ENCODE assay signal across 14 cellular contexts in the genomic region with DNA sequence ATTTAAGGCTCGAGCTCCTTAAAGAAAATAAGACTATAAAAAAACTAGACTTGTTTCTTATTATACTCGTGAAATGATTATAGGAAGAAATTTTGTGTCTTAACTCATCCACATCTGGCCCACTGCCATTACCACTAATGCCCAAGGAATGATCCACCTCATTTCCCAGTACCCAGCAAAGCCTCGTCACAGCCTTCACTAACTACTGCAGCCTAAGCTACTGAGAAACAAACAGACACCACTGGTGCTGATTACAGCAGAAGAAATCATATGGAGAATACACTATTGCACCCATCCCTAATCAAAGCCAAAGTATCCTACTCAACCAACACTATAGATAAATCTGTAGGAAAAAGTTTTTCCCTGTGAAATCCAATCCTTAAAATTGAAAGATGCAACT.
A peak's percentile ranks its signal among the peaks of the same experiment; 100 is the strongest.
DNase-seq lines count a peak whose midpoint lies in the region; ATAC-seq and TF ChIP-seq lines count a peak whose summit lies in the region.
"Had no signal": no experiment of that assay in that cellular context is flagged by ENCODE, and none has a peak within 500 bp of the region (broad histone marks: within the 10 kb centered on the region; RNA-seq: fewer than 3 reads in every experiment).

No MANE protein-coding gene starts in this region.

- H3K9me3 ChIP-seq in GM23248 (ENCODE audit: low read depth) (no peaks in the 10 kb centered on the region), RWPE2 (ENCODE audit: severe bottlenecking) (no peaks in the 10 kb centered on the region), fibroblast of lung (ENCODE audit: control insufficient read depth, insufficient read depth, low read depth, low read length) (no peaks in the 10 kb centered on the region), skeletal muscle satellite cell (replicated peaks; ENCODE audit: low read length) (no peaks in the 10 kb centered on the region)
- H3K9me3 ChIP-seq: right lobe of liver had no signal

- peak overlapping the region; percentile 70 for H3K4me2 ChIP-seq in GM23248 (ENCODE audit: unreplicated experiment)
- no peak overlapping the region for H3K4me2 ChIP-seq in fibroblast of lung (ENCODE audit: extremely low read depth, insufficient read depth, low read length)
- H3K4me2 ChIP-seq in skeletal muscle satellite cell (ENCODE audit: low read length), result peak overlapping the region; percentile 50

- no peak for TF ChIP-seq CTCF in RWPE2 (IDR thresholded peaks at IDR 0.05; ENCODE audit: poor library complexity, severe bottlenecking)
- TF ChIP-seq CTCF in fibroblast of lung (conservative IDR thresholded peaks at IDR 0.05 in 1 of 2, IDR thresholded peaks at IDR 0.05 in 1 of 2; ENCODE audit: low read depth in 1 of 2, low read length in 2 of 2), result no peak

- ATAC-seq in RWPE2 (ENCODE audit: low read depth), result peak; percentile 94
- no peak for ATAC-seq in HG03469 (IDR thresholded peaks at IDR 0.05; ENCODE audit: unreplicated experiment)
- ATAC-seq in HG02623 (IDR thresholded peaks at IDR 0.05; ENCODE audit: unreplicated experiment), result no peak
- ATAC-seq: activated T-helper 17 cell treated with anti-CD3 and anti-CD28 coated beads, Interleukin-2, amount 50 U/mL, for 72 hours; right lobe of liver had no signal

- WGBS in GM23248 (ENCODE audit: low coverage in 1 of 2, low lambda C conversion rate in 2 of 2, missing lambda C conversion rate in 2 of 2), 2 experiments, result 1 to 3% methylated on average over 3 of the region's 3 CpGs

- DNase-seq in GM23248 (peak; percentile 97), RWPE2 (ENCODE audit: low spot score) (peak; percentile 56), fibroblast of lung (ENCODE audit: low read depth in 2 of 2) (peak; percentile 90 to 93), activated gamma-delta T cell (lab: John Stamatoyannopoulos, UW) (no peak)
- DNase-seq: activated CD4-positive, alpha-beta T cell treated with anti-CD3 and anti-CD28 coated beads, Interleukin-2, amount 10 ng/mL, durations not matched to agents 24 days and 14 days; caudate nucleus; kidney; NCI-H1694 treated with DMSO at 0.1 percent for 48 hours; right lobe of liver; substantia nigra had no signal

- H4K20me1 ChIP-seq in GM23248 (ENCODE audit: insufficient read depth) (no peaks in the 10 kb centered on the region), fibroblast of lung (ENCODE audit: control insufficient read depth, extremely low read depth, insufficient read depth, low read length) (no peaks in the 10 kb centered on the region)

- no peaks in the 10 kb centered on the region for H3K27me3 ChIP-seq in GM23248 (replicated peaks; ENCODE audit: insufficient read depth)
- H3K27me3 ChIP-seq in RWPE2 (ENCODE audit: insufficient read depth, poor library complexity, severe bottlenecking), result no peaks in the 10 kb centered on the region
- no peaks in the 10 kb centered on the region for H3K27me3 ChIP-seq in fibroblast of lung (ENCODE audit: control insufficient read depth, insufficient read depth, low read length)
- no peaks in the 10 kb centered on the region for H3K27me3 ChIP-seq in skeletal muscle satellite cell (ENCODE audit: control insufficient read depth, insufficient read depth, low read length)
- H3K27me3 ChIP-seq: right lobe of liver had no signal

- peaks cover 18% of the 10 kb centered on the region for H3K4me1 ChIP-seq in GM23248 (ENCODE audit: insufficient read depth)
- peaks cover 7% of the 10 kb centered on the region for H3K4me1 ChIP-seq in RWPE2 (ENCODE audit: insufficient read depth, poor library complexity, severe bottlenecking)
- H3K4me1 ChIP-seq in fibroblast of lung (ENCODE audit: control insufficient read depth, extremely low read depth, insufficient read depth, low read length), result no peaks in the 10 kb centered on the region
- peaks cover 16% of the 10 kb centered on the region for H3K4me1 ChIP-seq in skeletal muscle satellite cell (ENCODE audit: control insufficient read depth, insufficient read depth, low read length)
- H3K4me1 ChIP-seq: right lobe of liver had no signal

- H3K9me2 ChIP-seq in GM23248 (ENCODE audit: insufficient read depth), result no peaks in the 10 kb centered on the region

- 0 out of 2 replicates have a peak overlapping the region, but pooled peaks have one; percentile 31 for H2AFZ ChIP-seq in GM23248
- no peak overlapping the region for H2AFZ ChIP-seq in fibroblast of lung (ENCODE audit: low read length)

- no peaks in the 10 kb centered on the region for H3F3A ChIP-seq in GM23248 (ENCODE audit: insufficient read depth)

- H3K9ac ChIP-seq in GM23248, result peak overlapping the region; percentile 70
- no peak overlapping the region for H3K9ac ChIP-seq in fibroblast of lung (ENCODE audit: insufficient read depth, low read length)
- peak overlapping the region; percentile 45 for H3K9ac ChIP-seq in skeletal muscle satellite cell (ENCODE audit: low read depth, low read length)

- H3K4me3 ChIP-seq in GM23248, result peak overlapping the region; percentile 41; the same call in 1 of the 2 replicates
- no peak overlapping the region for H3K4me3 ChIP-seq in RWPE2 (ENCODE audit: severe bottlenecking)
- H3K4me3 ChIP-seq in fibroblast of lung (replicated peaks in 1 of 4; ENCODE audit: control extremely low read depth in 1 of 4, insufficient read depth in 1 of 4, low read depth in 3 of 4, low read length in 4 of 4), result no peak overlapping the region
- H3K4me3 ChIP-seq in skeletal muscle satellite cell (ENCODE audit: low read length), result no peak overlapping the region
- H3K4me3 ChIP-seq: right lobe of liver had no signal

- H3K79me2 ChIP-seq in GM23248 (ENCODE audit: insufficient read depth) (no peaks in the 10 kb centered on the region), fibroblast of lung (ENCODE audit: control insufficient read depth, insufficient read depth, low read length) (no peaks in the 10 kb centered on the region)

- in situ Hi-C loops in GM23248 (cut with MboI), result no loop called here

- H3K36me3 ChIP-seq in GM23248 (ENCODE audit: low read depth) (no peaks in the 10 kb centered on the region), RWPE2 (ENCODE audit: low read depth) (no peaks in the 10 kb centered on the region), fibroblast of lung (ENCODE audit: control insufficient read depth, insufficient read depth, low read length) (no peaks in the 10 kb centered on the region), skeletal muscle satellite cell (ENCODE audit: insufficient read depth, low read length) (no peaks in the 10 kb centered on the region)
- H3K36me3 ChIP-seq: right lobe of liver had no signal

- H3K27ac ChIP-seq in GM23248 (peak overlapping the region; percentile 84), RWPE2 (ENCODE audit: poor library complexity, severe bottlenecking) (no peak overlapping the region), fibroblast of lung (ENCODE audit: insufficient read depth, low read length) (no peak overlapping the region)
- H3K27ac ChIP-seq: right lobe of liver had no signal
